2 cellular contexts compared by ENCODE assay signal in the genomic region with DNA sequence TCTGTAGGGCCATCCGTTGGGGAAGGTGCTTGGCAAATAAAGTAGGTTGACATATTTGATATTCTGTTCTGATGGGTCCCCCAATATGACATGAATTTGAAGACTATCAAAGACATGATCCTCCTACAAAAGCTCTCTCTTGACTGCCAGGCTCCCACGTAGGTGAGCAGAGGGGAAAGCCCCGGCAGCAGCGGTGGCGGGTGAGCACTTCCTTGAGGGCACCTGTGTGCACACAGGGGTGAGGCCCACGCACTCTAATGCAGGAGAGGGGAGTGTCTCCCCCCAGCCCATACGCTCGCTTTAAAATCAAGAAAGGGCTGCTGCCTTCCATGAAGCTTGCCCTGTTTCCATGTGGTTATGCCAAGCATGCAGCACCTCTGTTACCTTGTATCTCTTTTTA.
TF ChIP-seq lines count a peak whose summit lies in the region.

No MANE protein-coding gene starts in this region.

TF ChIP-seq in SK-N-SH, 30 proteins besides CTCF, POLR2A, EP300 and RAD21 (continued from another document):
- TF ChIP-seq, protein P1, sequence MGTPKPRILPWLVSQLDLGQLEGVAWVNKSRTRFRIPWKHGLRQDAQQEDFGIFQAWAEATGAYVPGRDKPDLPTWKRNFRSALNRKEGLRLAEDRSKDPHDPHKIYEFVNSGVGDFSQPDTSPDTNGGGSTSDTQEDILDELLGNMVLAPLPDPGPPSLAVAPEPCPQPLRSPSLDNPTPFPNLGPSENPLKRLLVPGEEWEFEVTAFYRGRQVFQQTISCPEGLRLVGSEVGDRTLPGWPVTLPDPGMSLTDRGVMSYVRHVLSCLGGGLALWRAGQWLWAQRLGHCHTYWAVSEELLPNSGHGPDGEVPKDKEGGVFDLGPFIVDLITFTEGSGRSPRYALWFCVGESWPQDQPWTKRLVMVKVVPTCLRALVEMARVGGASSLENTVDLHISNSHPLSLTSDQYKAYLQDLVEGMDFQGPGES (IDR thresholded peaks at IDR 0.05; ENCODE audit: low read depth, low read length) = no peak
- no peak for TF ChIP-seq ELF1 (IDR thresholded peaks at IDR 0.05)
- no peak for TF ChIP-seq RFX5 (IDR thresholded peaks at IDR 0.05; ENCODE audit: low read length)
- no peak for TF ChIP-seq GABPA (IDR thresholded peaks at IDR 0.05; ENCODE audit: low read depth)
- no peak for TF ChIP-seq RXRA (IDR thresholded peaks at IDR 0.05; ENCODE audit: borderline replicate concordance, low read depth)
- TF ChIP-seq CHD2 (IDR thresholded peaks at IDR 0.05; ENCODE audit: low read length, partially characterized antibody) = no peak

TF ChIP-seq in SK-N-SH treated with all-trans-retinoic acid at 6 μM for 48 hours, 23 proteins besides CTCF, POLR2A, EP300 and RAD21 (continued from another document):
- TF ChIP-seq, protein P2, sequence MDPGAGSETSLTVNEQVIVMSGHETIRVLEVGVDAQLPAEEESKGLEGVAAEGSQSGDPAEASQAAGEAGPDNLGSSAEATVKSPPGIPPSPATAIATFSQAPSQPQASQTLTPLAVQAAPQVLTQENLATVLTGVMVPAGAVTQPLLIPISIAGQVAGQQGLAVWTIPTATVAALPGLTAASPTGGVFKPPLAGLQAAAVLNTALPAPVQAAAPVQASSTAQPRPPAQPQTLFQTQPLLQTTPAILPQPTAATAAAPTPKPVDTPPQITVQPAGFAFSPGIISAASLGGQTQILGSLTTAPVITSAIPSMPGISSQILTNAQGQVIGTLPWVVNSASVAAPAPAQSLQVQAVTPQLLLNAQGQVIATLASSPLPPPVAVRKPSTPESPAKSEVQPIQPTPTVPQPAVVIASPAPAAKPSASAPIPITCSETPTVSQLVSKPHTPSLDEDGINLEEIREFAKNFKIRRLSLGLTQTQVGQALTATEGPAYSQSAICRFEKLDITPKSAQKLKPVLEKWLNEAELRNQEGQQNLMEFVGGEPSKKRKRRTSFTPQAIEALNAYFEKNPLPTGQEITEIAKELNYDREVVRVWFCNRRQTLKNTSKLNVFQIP (CRISPR knock-in tag; IDR thresholded peaks at IDR 0.05; ENCODE audit: borderline replicate concordance, low read depth) = no peak
- TF ChIP-seq CSDC2 (CRISPR knock-in tag; IDR thresholded peaks at IDR 0.05) (no peak), OSR1 (CRISPR knock-in tag; IDR thresholded peaks at IDR 0.05) (no peak), ZFP30 (CRISPR knock-in tag; IDR thresholded peaks at IDR 0.05) (no peak), ZNF70 (CRISPR knock-in tag; IDR thresholded peaks at IDR 0.05) (no peak), ZNF8 (CRISPR knock-in tag; IDR thresholded peaks at IDR 0.05) (no peak), ISL1 (CRISPR knock-in tag; IDR thresholded peaks at IDR 0.05) (no peak), SNAI2 (CRISPR knock-in tag; IDR thresholded peaks at IDR 0.05) (no peak), ARNTL (CRISPR knock-in tag; IDR thresholded peaks at IDR 0.05; ENCODE audit: borderline replicate concordance, low read depth) (no peak), ZFP3 (CRISPR knock-in tag; IDR thresholded peaks at IDR 0.05) (no peak), CREB5 (CRISPR knock-in tag; IDR thresholded peaks at IDR 0.05; ENCODE audit: low read depth) (no peak), ZNF565 (CRISPR knock-in tag; conservative IDR thresholded peaks at IDR 0.05; ENCODE audit: low read depth) (no peak)
TF ChIP-seq in SK-N-SH treated with all-trans-retinoic acid at 6 μM for 48 hours: peak in this region for 0.
